ENCODE assay signal across 21 cellular contexts in the genomic region with DNA sequence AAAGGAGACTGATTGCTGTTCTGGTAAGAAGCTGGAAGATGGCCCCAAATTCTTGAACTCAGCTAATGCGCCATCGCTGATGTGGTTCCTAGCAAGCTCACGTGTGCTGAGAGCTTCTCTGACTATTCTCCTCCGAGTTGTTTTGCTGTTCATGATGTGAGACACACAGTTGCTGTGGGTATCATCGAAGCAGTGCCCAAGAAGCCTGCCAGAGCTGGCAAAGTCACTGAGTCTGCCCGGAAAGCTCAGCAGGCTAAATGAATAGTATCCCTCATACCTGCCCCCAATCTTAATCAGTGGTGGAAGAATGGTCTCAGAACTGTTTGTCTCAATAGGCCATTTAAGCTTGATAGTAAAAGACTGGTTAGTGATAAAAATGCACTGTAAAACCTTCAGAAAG. TPM values are rescaled to one million over a fixed set of nuclear protein-coding genes. Genes with fewer than 3 reads are reported as not detected.
DNase-seq lines count a peak whose midpoint lies in the region; ATAC-seq, FAIRE-seq and TF ChIP-seq lines count a peak whose summit lies in the region.
"Had no signal": no experiment of that assay in that cellular context is flagged by ENCODE, and none has a peak within 500 bp of the region (broad histone marks: within the 10 kb centered on the region; RNA-seq: fewer than 3 reads in every experiment).

No MANE protein-coding gene starts in this region.

- no peak for TF ChIP-seq POLR2A in H1 (IDR thresholded peaks at IDR 0.05; ENCODE audit: control extremely low read depth in 1 of 2, low read depth in 2 of 2, low read length in 2 of 2)

- H3K14ac ChIP-seq in H1 (ENCODE audit: insufficient read length): no peak overlapping the region

- H2BK5ac ChIP-seq in H1 (ENCODE audit: low read depth, low read length): no peak overlapping the region

- H3K27ac Mint-ChIP-seq in WTC11: 0 out of 2 replicates have a peak overlapping the region, but pooled peaks have one; percentile 38

- H3K27me3 Mint-ChIP-seq in WTC11 (ENCODE audit: low read depth): no peaks in the 10 kb centered on the region; the same call in 1 of the 2 replicates

- H3K4me1 Mint-ChIP-seq in WTC11: no peaks in the 10 kb centered on the region

- no peaks in the 10 kb centered on the region; the same call in 1 of the 2 replicates for H3K23me2 ChIP-seq in H1 (ENCODE audit: low read depth, low read length)

- no peak for FAIRE-seq in H1 (lab: Jason Lieb, UNC)
- FAIRE-seq: HepG2 had no signal

- H3K9me3 Mint-ChIP-seq in WTC11: no peaks in the 10 kb centered on the region

- H2AFZ ChIP-seq in H1 (ENCODE audit: low read length) (peak overlapping the region; percentile 89), neuron (ENCODE audit: low read depth, low read length) (peak overlapping the region; percentile 20)

- no peak for TF ChIP-seq RAD21 in H1 (IDR thresholded peaks at IDR 0.05 in 1 of 2, conservative IDR thresholded peaks at IDR 0.05 in 1 of 2; ENCODE audit: low read depth in 2 of 2, low read length in 2 of 2)

- H3K27me3 ChIP-seq in H1 (replicated peaks in 1 of 4; ENCODE audit: control insufficient read depth in 3 of 4, extremely low read depth in 1 of 4, insufficient read depth in 3 of 4, low read length in 3 of 4) (no peaks in the 10 kb centered on the region), neuron (ENCODE audit: insufficient read depth, low read length) (no peaks in the 10 kb centered on the region), H7 (ENCODE audit: control insufficient read depth, insufficient read depth, low read length) (no peaks in the 10 kb centered on the region)
- H3K27me3 ChIP-seq: BE2C, Peyer's patch had no signal

- H3K79me1 ChIP-seq in H1 (ENCODE audit: low read depth, low read length): no peaks in the 10 kb centered on the region

- TF ChIP-seq EP300 in H1 (IDR thresholded peaks at IDR 0.05; ENCODE audit: borderline replicate concordance in 1 of 2, low read depth in 2 of 2, low read length in 2 of 2): no peak

- ATAC-seq in WTC11: no peak
- ATAC-seq: HepG2 had no signal

- H2AK5ac ChIP-seq in H1 (ENCODE audit: low read depth, low read length): no peak overlapping the region

- H3K18ac ChIP-seq in H1 (ENCODE audit: extremely low read depth, low read length): no peak overlapping the region

- H3K9me3 ChIP-seq in H1 (ENCODE audit: insufficient read depth in 2 of 2, low read depth in 1 of 2, low read length in 1 of 2) (no peaks in the 10 kb centered on the region), neuron (ENCODE audit: low read length) (no peaks in the 10 kb centered on the region)
- H3K9me3 ChIP-seq: BE2C, Peyer's patch, SJSA1 had no signal

- H3K9ac ChIP-seq in H1 (replicated peaks in 1 of 4; ENCODE audit: extremely low read depth in 1 of 4, low read depth in 3 of 4, low read length in 3 of 4): no peak overlapping the region
- H3K9ac ChIP-seq: KMS-11 had no signal

- H3K79me2 ChIP-seq in H1 (ENCODE audit: control insufficient read depth in 1 of 2, insufficient read depth in 2 of 2, low read length in 2 of 2): no peaks in the 10 kb centered on the region

- H3K27ac ChIP-seq in H1 (ENCODE audit: low read depth, low read length): no peak overlapping the region
- H3K27ac ChIP-seq: HL-60, KMS-11, Peyer's patch, SJSA1 had no signal

- no peak overlapping the region for H3K4me2 ChIP-seq in H1 (ENCODE audit: insufficient read depth in 1 of 2, low read depth in 2 of 2, low read length in 2 of 2)
- H3K4me2 ChIP-seq: KMS-11 had no signal

- WGBS in H1 (ENCODE audit: extremely low coverage in 1 of 2, insufficient coverage in 1 of 2, insufficient read length in 1 of 2, insufficient replicate concordance in 2 of 2, low coverage in 1 of 2, low lambda C conversion rate in 2 of 2, missing lambda C conversion rate in 1 of 2), 2 experiments: 84% methylated on average over 6 of the region's 6 CpGs; no CpG with 5 or more reads in 1 of the 2 experiments

- no peak overlapping the region for H2BK120ac ChIP-seq in H1 (replicated peaks; ENCODE audit: low read depth, low read length)

- no peaks in the 10 kb centered on the region for H4K20me1 ChIP-seq in H1 (replicated peaks in 1 of 2; ENCODE audit: control insufficient read depth in 1 of 2, insufficient read depth in 2 of 2, low read length in 2 of 2)

- H3K23ac ChIP-seq in H1 (ENCODE audit: insufficient read length): no peak overlapping the region

- no peaks in the 10 kb centered on the region for H3K4me1 ChIP-seq in H1 (replicated peaks in 1 of 4; ENCODE audit: control insufficient read depth in 3 of 4, insufficient read depth in 4 of 4, low read length in 3 of 4)
- H3K4me1 ChIP-seq in neuron (ENCODE audit: insufficient read depth, low read length): no peaks in the 10 kb centered on the region
- H3K4me1 ChIP-seq: BE2C, Peyer's patch, SJSA1 had no signal

- TF ChIP-seq CTCF in WTC11 (IDR thresholded peaks at IDR 0.05) (no peak), H1 (IDR thresholded peaks at IDR 0.05; ENCODE audit: control extremely low read depth in 1 of 3, insufficient read depth in 1 of 3, low read depth in 1 of 3, low read length in 3 of 3) (no peak)

- no peak overlapping the region for H4K91ac ChIP-seq in H1 (replicated peaks; ENCODE audit: insufficient read length, low read length)

- CTCF ChIA-PET in WTC11 (lab: Charles Lee) (interaction anchor here (0.6 to 2.8 kb wide), 9 partner anchors 12 to 232 kb away, joined by 3 to 12 read pairs (median 5); a partner anchor contains a TSS), H1 (lab: Charles Lee; ENCODE audit: partially characterized antibody) (interaction anchor here (0.6 to 3.5 kb wide), 32 partner anchors 9 to 867 kb away, joined by 3 to 30 read pairs (median 4); a partner anchor contains a TSS)

- no peak overlapping the region for H3K4me3 ChIP-seq in H1 (ENCODE audit: extremely low read depth in 1 of 4, insufficient read depth in 2 of 4, low read depth in 3 of 4, low read length in 4 of 4)
- H3K4me3 ChIP-seq in neuron (ENCODE audit: low read length): no peak overlapping the region
- H3K4me3 ChIP-seq in H7 (ENCODE audit: insufficient read depth, low read depth, low read length): no peak overlapping the region
- H3K4me3 ChIP-seq: Peyer's patch, SJSA1 had no signal

- H4K8ac ChIP-seq in H1 (ENCODE audit: extremely low read depth, insufficient read depth, low read length): no peak overlapping the region

- H3K36me3 ChIP-seq in H1 (ENCODE audit: control insufficient read depth in 2 of 4, insufficient read depth in 4 of 4, low read length in 3 of 4) (no peaks in the 10 kb centered on the region), neuron (ENCODE audit: insufficient read depth, low read length) (no peaks in the 10 kb centered on the region), H7 (replicated peaks; ENCODE audit: control insufficient read depth, insufficient read depth, low read length) (no peaks in the 10 kb centered on the region)
- H3K36me3 ChIP-seq: BE2C, Peyer's patch, SJSA1 had no signal

- H3K36me3 Mint-ChIP-seq in WTC11: no peaks in the 10 kb centered on the region

- H2BK20ac ChIP-seq in H1 (ENCODE audit: low read length): no peak overlapping the region

- H3K4me3 Mint-ChIP-seq in WTC11: no peak overlapping the region

- POLR2A ChIA-PET in WTC11 (lab: Charles Lee): no interaction called here
- POLR2A ChIA-PET in H1 (lab: Charles Lee; ENCODE audit: partially characterized antibody): interaction anchor here (0.6 to 3.0 kb wide), 4 partner anchors 29 to 1277 kb away, joined by 3 to 32 read pairs (median 4); a partner anchor contains a TSS

- no peak overlapping the region for H3K4ac ChIP-seq in H1 (replicated peaks; ENCODE audit: insufficient read length, low read depth, low read length)

- no peak overlapping the region for H4K5ac ChIP-seq in H1 (ENCODE audit: insufficient read length, low read depth, low read length)

- DNase-seq in Ammon's horn (ENCODE audit: low spot score) (peak; percentile 22), WTC11 (ENCODE audit: low spot score) (no peak), H1 (ENCODE audit: low read depth in 1 of 2, low spot score in 2 of 2) (no peak), middle frontal gyrus (ENCODE audit: extremely low spot score, low spot score) (no peak), H7 (no peak)
- DNase-seq in effector CD8-positive, alpha-beta T cell (lab: John Stamatoyannopoulos, UW): no peak
- DNase-seq: BE2C; DMS79; MV-4-11; NCI-H1105 treated with DMSO at 0.1 percent for 48 hours; NCI-H2029 treated with DMSO at 0.1 percent for 48 hours; NCI-H345; NCI-H524; NCI-H774; NK-92 treated with Interleukin-12 subunit alpha and Interleukin-12 subunit beta, amount 100 ng/mL, for 24 hours; Peyer's patch had no signal

- H2BK15ac ChIP-seq in H1 (ENCODE audit: low read length): no peak overlapping the region

- no peak overlapping the region for H2BK12ac ChIP-seq in H1 (ENCODE audit: low read depth, low read length)

- H3K56ac ChIP-seq in H1 (replicated peaks; ENCODE audit: insufficient read length, low read depth, low read length): no peak overlapping the region

TF ChIP-seq in WTC11, 78 proteins besides CTCF, POLR2A, EP300 and RAD21 (continues in another document):
- TF ChIP-seq ZNF219 (CRISPR knock-in tag; IDR thresholded peaks at IDR 0.05; ENCODE audit: borderline replicate concordance): no peak

TF ChIP-seq in H1, 55 proteins besides CTCF, POLR2A, EP300 and RAD21 (continues in another document):
- TF ChIP-seq SAP30 (IDR thresholded peaks at IDR 0.05; ENCODE audit: insufficient read depth, insufficient replicate concordance, low read length): no peak
- TF ChIP-seq ZNF274 (IDR thresholded peaks at IDR 0.05; ENCODE audit: borderline replicate concordance, extremely low read depth, low read length): no peak
- TF ChIP-seq JUN (IDR thresholded peaks at IDR 0.05; ENCODE audit: low read depth, low read length): no peak
- no peak for TF ChIP-seq GTF2F1 (IDR thresholded peaks at IDR 0.05; ENCODE audit: borderline replicate concordance, low read depth, low read length)
- no peak for TF ChIP-seq JUND (IDR thresholded peaks at IDR 0.05; ENCODE audit: low read length)
- TF ChIP-seq KDM1A (IDR thresholded peaks at IDR 0.05; ENCODE audit: borderline replicate concordance, low read length): no peak
- no peak for TF ChIP-seq TAF1 (IDR thresholded peaks at IDR 0.05; ENCODE audit: low read depth, low read length)
- TF ChIP-seq RBBP5 (IDR thresholded peaks at IDR 0.05; ENCODE audit: borderline replicate concordance, low read depth, low read length): no peak
- TF ChIP-seq BRCA1 (IDR thresholded peaks at IDR 0.05; ENCODE audit: low read depth, low read length): no peak

RNA-seq across cellular contexts. Expression of a gene that starts 28.3 kb away (rescaled TPM):
- total RNA-seq in WTC11 (2021): 147 to 184 TPM (median 162 TPM) in 3 replicates
- 230 and 231 TPM in 2 replicates for total RNA-seq in H1 (2021; fragmentation: NEBNext Ultra II Directional; extraction: Animal tissue kit (Norgen Biotek cat#: 25700))
- polyA plus RNA-seq in H1 (2011; rRNA removed): 17.4 and 30.5 TPM in 2 replicates
- 33.3 TPM for polyA plus RNA-seq in H1 (2011; cell fraction: cytosol; rRNA removed)
- polyA plus RNA-seq in H1 (2011; cell fraction: nucleus; rRNA removed): 47.1 TPM
- 77.4 to 217 TPM (median 108 TPM) in 4 replicates for polyA plus RNA-seq in H1 (2012, experiment 1 of 2)
- polyA plus RNA-seq in H1 (2012, experiment 2 of 2): 3.2 TPM
- polyA plus RNA-seq in H1 (2013, experiment 1 of 2): 141 TPM
- 136 TPM for polyA plus RNA-seq in H1 (2013, experiment 2 of 2)
- polyA minus RNA-seq in H1 (2011; rRNA and poly(A)+ RNA removed): 141 and 194 TPM in 2 replicates
- polyA minus RNA-seq in H1 (2011; cell fraction: cytosol; rRNA and poly(A)+ RNA removed): 120 TPM
- 197 TPM for polyA minus RNA-seq in H1 (2011; cell fraction: nucleus; rRNA and poly(A)+ RNA removed)
- 56.9 and 59.0 TPM in 2 replicates for total RNA-seq in H7 (2014; rRNA removed; shearing (Covaris generic))
